ENCODE assay signal across 9 cellular contexts in the genomic region with DNA sequence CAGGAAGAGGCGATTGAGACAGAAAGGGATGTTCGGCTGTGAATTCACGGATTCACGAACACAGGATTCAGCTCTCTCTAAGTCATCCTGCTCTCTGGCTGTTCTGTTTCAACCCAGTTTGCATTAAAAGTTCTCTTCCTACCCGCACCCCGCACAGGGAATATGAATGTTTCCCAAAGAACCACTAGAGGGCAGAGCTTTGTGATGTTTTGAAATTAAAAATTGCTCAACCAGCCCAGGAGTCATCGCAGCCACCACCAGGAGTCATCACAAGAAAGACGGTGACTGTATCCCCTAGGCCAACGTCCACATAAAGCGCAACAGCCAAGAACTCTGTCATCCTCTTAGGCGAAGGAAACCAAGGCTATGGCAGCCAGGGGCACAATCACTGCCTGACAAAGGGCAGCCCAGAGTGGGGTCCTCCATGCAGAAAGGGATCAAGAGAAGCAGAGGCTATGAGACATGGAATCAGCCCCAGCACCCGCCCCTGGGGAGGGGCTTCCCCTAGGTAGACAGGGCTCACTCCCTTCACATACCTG.
DNase-seq lines count a peak whose midpoint lies in the region; ATAC-seq and TF ChIP-seq lines count a peak whose summit lies in the region.
"Had no signal": no experiment of that assay in that cellular context is flagged by ENCODE, and none has a peak within 500 bp of the region (broad histone marks: within the 10 kb centered on the region; RNA-seq: fewer than 3 reads in every experiment).

No MANE protein-coding gene starts in this region.

- H3K4ac ChIP-seq in mesenchymal stem cell (ENCODE audit: low read depth in 1 of 2, low read length in 2 of 2), result no peak overlapping the region

- H3K27ac Mint-ChIP-seq in activated CD4-positive, alpha-beta T cell treated with anti-CD3 and anti-CD28 coated beads for 36 hours, result no peak overlapping the region
- H3K27ac Mint-ChIP-seq: dendritic cell treated with granulocyte-macrophage colony-stimulating factor and Interleukin-4, amounts not matched to agents 40 ng/mL and 50 ng/mL, for 4 days had no signal

- peak; percentile 67 for DNase-seq in activated CD4-positive, alpha-beta T cell treated with anti-CD3 and anti-CD28 coated beads for 36 hours
- no peak for DNase-seq in activated CD4-positive, alpha-beta T cell treated with anti-CD3 and anti-CD28 coated beads, Interleukin-2, amount 50 U/mL, for 1 hour
- DNase-seq in Panc1 (ENCODE audit: low read depth, low spot score) (peak; percentile 84), dermis blood vessel endothelial cell (peak; percentile 54), mesenchymal stem cell (peak; percentile 72), prostate gland (ENCODE audit: low spot score) (no peak)

- intact Hi-C loops in activated CD4-positive, alpha-beta T cell treated with anti-CD3 and anti-CD28 coated beads for 36 hours (cut with DNase I, micrococcal nuclease), result no loop called here
- intact Hi-C loops in Panc1 (cut with micrococcal nuclease; ENCODE audit: unreplicated experiment) (no loop called here), prostate gland (cut with DNase I) (no loop called here)

- BruUV-seq in Panc1 (replicated peaks; lab: Mats Ljungman, UMichigan), result no TSS peak

- H3K36me3 Mint-ChIP-seq in activated CD4-positive, alpha-beta T cell treated with anti-CD3 and anti-CD28 coated beads for 36 hours (ENCODE audit: low read depth), result no peaks in the 10 kb centered on the region

- no peak overlapping the region for H3K4me2 ChIP-seq in mesenchymal stem cell (ENCODE audit: low read length, poor library complexity, severe bottlenecking)

- H2BK5ac ChIP-seq in mesenchymal stem cell (ENCODE audit: low read depth, low read length, poor library complexity, severe bottlenecking), result no peak overlapping the region

- no peak overlapping the region for H3K23ac ChIP-seq in mesenchymal stem cell (ENCODE audit: low read length in 2 of 2)

- peak; percentile 94 for ATAC-seq in activated CD4-positive, alpha-beta T cell treated with anti-CD3 and anti-CD28 coated beads for 36 hours
- peak; percentile 56 for ATAC-seq in HG02884 (IDR thresholded peaks at IDR 0.05; ENCODE audit: unreplicated experiment)
- ATAC-seq in Panc1, result peak; percentile 92
- no peak for ATAC-seq in GM21423 (IDR thresholded peaks at IDR 0.05; ENCODE audit: unreplicated experiment)

- peaks cover 8% of the 10 kb centered on the region for H3K4me1 Mint-ChIP-seq in activated CD4-positive, alpha-beta T cell treated with anti-CD3 and anti-CD28 coated beads for 36 hours

- CTCF ChIA-PET in activated CD4-positive, alpha-beta T cell treated with anti-CD3 and anti-CD28 coated beads for 36 hours (lab: Charles Lee), result interaction anchor here (1.0 to 2.3 kb wide), 4 partner anchors 8 to 15 kb away, joined by 3 to 7 read pairs (median 5); no protein-coding TSS in a partner anchor
- CTCF ChIA-PET in Panc1 (lab: Charles Lee), result interaction anchor here (0.5 to 1.1 kb wide), 3 partner anchors 9 to 259 kb away, joined by 3 to 4 read pairs (median 3); no protein-coding TSS in a partner anchor

- TF ChIP-seq POLR2A in prostate gland (IDR thresholded peaks at IDR 0.05), result no peak

- H3K36me3 ChIP-seq in Panc1 (ENCODE audit: control insufficient read depth, insufficient read depth, low read length), result no peaks in the 10 kb centered on the region
- no peaks in the 10 kb centered on the region for H3K36me3 ChIP-seq in mesenchymal stem cell (ENCODE audit: control insufficient read depth in 1 of 2, insufficient read depth in 2 of 2, low read depth in 1 of 2, low read length in 2 of 2)
- no peaks in the 10 kb centered on the region for H3K36me3 ChIP-seq in prostate gland

- H3K4me1 ChIP-seq in Panc1 (ENCODE audit: control insufficient read depth, insufficient read depth, low read length), result peaks cover 22% of the 10 kb centered on the region
- H3K4me1 ChIP-seq in mesenchymal stem cell (ENCODE audit: control insufficient read depth, insufficient read depth, low read depth, low read length), result no peaks in the 10 kb centered on the region
- no peaks in the 10 kb centered on the region for H3K4me1 ChIP-seq in prostate gland (replicated peaks)

- H2BK15ac ChIP-seq in mesenchymal stem cell (ENCODE audit: low read depth, poor library complexity, severe bottlenecking), result no peak overlapping the region

- WGBS in mesenchymal stem cell, result 53% methylated on average over 10 of the region's 12 CpGs
- WGBS in prostate gland, result 57% methylated on average over 12 of the region's 12 CpGs

- no peak overlapping the region for H2BK12ac ChIP-seq in mesenchymal stem cell (ENCODE audit: low read length in 2 of 2)

- POLR2A ChIA-PET in activated CD4-positive, alpha-beta T cell treated with anti-CD3 and anti-CD28 coated beads for 36 hours (lab: Charles Lee), result no interaction called here
- POLR2A ChIA-PET in Panc1 (lab: Charles Lee), result no interaction called here

- H4K91ac ChIP-seq in mesenchymal stem cell (ENCODE audit: low read length), result no peak overlapping the region

- no peak overlapping the region for H2AK5ac ChIP-seq in mesenchymal stem cell (ENCODE audit: low read length, severe bottlenecking)

- no peak overlapping the region for H3K14ac ChIP-seq in mesenchymal stem cell (ENCODE audit: low read length in 2 of 2)

- H3K9me3 ChIP-seq in Panc1 (ENCODE audit: control insufficient read depth, insufficient read depth, low read depth, low read length), result no peaks in the 10 kb centered on the region
- no peaks in the 10 kb centered on the region for H3K9me3 ChIP-seq in mesenchymal stem cell (ENCODE audit: control insufficient read depth, low read length)
- no peaks in the 10 kb centered on the region for H3K9me3 ChIP-seq in prostate gland

- no peak overlapping the region for H3K18ac ChIP-seq in mesenchymal stem cell (ENCODE audit: low read depth in 1 of 2, low read length in 2 of 2)

- H3K27ac ChIP-seq in Panc1 (ENCODE audit: low read length) (peak overlapping the region; percentile 60; the same call in 1 of the 2 replicates), mesenchymal stem cell (ENCODE audit: low read length, poor library complexity, severe bottlenecking) (no peak overlapping the region), prostate gland (no peak overlapping the region)

- H3K4me3 Mint-ChIP-seq in activated CD4-positive, alpha-beta T cell treated with anti-CD3 and anti-CD28 coated beads for 36 hours, result no peak overlapping the region
- H3K4me3 Mint-ChIP-seq: dendritic cell treated with granulocyte-macrophage colony-stimulating factor and Interleukin-4, amounts not matched to agents 40 ng/mL and 50 ng/mL, for 4 days had no signal

- TF ChIP-seq CTCF in Panc1 (IDR thresholded peaks at IDR 0.05) (peak; percentile 88), prostate gland (IDR thresholded peaks at IDR 0.05) (peak in 2 of 4 experiments; percentile 28 to 32)

- H4K8ac ChIP-seq in mesenchymal stem cell (ENCODE audit: low read length), result no peak overlapping the region

- in situ Hi-C loops in Panc1 (cut with HindIII; ENCODE audit: low pct_unique_long_range_greater_than_20kb, low sequenced_read_pairs), result no loop called here

- peak overlapping the region; percentile 84 for H3K9ac ChIP-seq in mesenchymal stem cell (ENCODE audit: low read length)

- H3K9me3 Mint-ChIP-seq in activated CD4-positive, alpha-beta T cell treated with anti-CD3 and anti-CD28 coated beads for 36 hours (ENCODE audit: low read depth), result no peaks in the 10 kb centered on the region
- H3K9me3 Mint-ChIP-seq: dendritic cell treated with granulocyte-macrophage colony-stimulating factor and Interleukin-4, amounts not matched to agents 40 ng/mL and 50 ng/mL, for 4 days had no signal

- no peaks in the 10 kb centered on the region for H3K27me3 ChIP-seq in Panc1 (ENCODE audit: control insufficient read depth, insufficient read depth, low read length)
- H3K27me3 ChIP-seq in mesenchymal stem cell (ENCODE audit: control insufficient read depth in 1 of 2, insufficient read depth in 1 of 2, low read length in 2 of 2), result peaks cover 2 to 10% of the 10 kb centered on the region in 2 experiments
- no peaks in the 10 kb centered on the region for H3K27me3 ChIP-seq in prostate gland (replicated peaks; ENCODE audit: insufficient read depth)

- no peak overlapping the region for H2AFZ ChIP-seq in mesenchymal stem cell (ENCODE audit: low read depth, low read length)

- peak overlapping the region; percentile 15 to 19; a peak in 3 of 4 replicates for H3K4me3 ChIP-seq in Panc1 (ENCODE audit: low read depth in 2 of 2, low read length in 2 of 2)
- peak overlapping the region in 1 of 2 experiments; percentile 53 for H3K4me3 ChIP-seq in mesenchymal stem cell (ENCODE audit: insufficient read depth in 1 of 2, low read depth in 1 of 2, low read length in 2 of 2)
- no peak overlapping the region for H3K4me3 ChIP-seq in prostate gland

- no peak overlapping the region for H2BK120ac ChIP-seq in mesenchymal stem cell (ENCODE audit: low read depth, low read length)

- peaks cover 5% of the 10 kb centered on the region for H3K27me3 Mint-ChIP-seq in activated CD4-positive, alpha-beta T cell treated with anti-CD3 and anti-CD28 coated beads for 36 hours
- H3K27me3 Mint-ChIP-seq: dendritic cell treated with granulocyte-macrophage colony-stimulating factor and Interleukin-4, amounts not matched to agents 40 ng/mL and 50 ng/mL, for 4 days had no signal

- H3K79me1 ChIP-seq in mesenchymal stem cell (replicated peaks; ENCODE audit: low read length, poor library complexity, severe bottlenecking), result no peaks in the 10 kb centered on the region

Comparison
In these comparisons a context has a peak if more than half of its experiments do, and no peak if none do; other contexts are left out.
1. DNase-seq: peak in activated CD4-positive, alpha-beta T cell treated with anti-CD3 and anti-CD28 coated beads for 36 hours (single experiment), Panc1 (single experiment), dermis blood vessel endothelial cell (single experiment) and mesenchymal stem cell (single experiment); none in activated CD4-positive, alpha-beta T cell treated with anti-CD3 and anti-CD28 coated beads, Interleukin-2, amount 50 U/mL, for 1 hour (single experiment) and prostate gland (single experiment).
2. H3K4me3 ChIP-seq: peak in Panc1 (2 of 2); none in prostate gland (0 of 2).